Comparison of ENCODE assay signal across 12 cellular contexts in genomic region chr11:111334495-111335123, GRCh38. TPM values are rescaled to one million over a fixed set of nuclear protein-coding genes. Genes with fewer than 3 reads are reported as not detected.
DNase-seq lines count a peak whose midpoint lies in the region; ATAC-seq and TF ChIP-seq lines count a peak whose summit lies in the region.
"Had no signal": no experiment of that assay in that cellular context is flagged by ENCODE, and none has a peak within 500 bp of the region (broad histone marks: within the 10 kb centered on the region; RNA-seq: fewer than 3 reads in every experiment).

No MANE protein-coding gene starts in this region.

- peaks cover 0 to 3% (median under 1%) of the 10 kb centered on the region in 7 donors for H3K9me3 Mint-ChIP-seq in CD14-positive monocyte

- DNase-seq in DMS153 treated with DMSO at 0.1 percent for 48 hours (lab: John Stamatoyannopoulos, UW; ENCODE audit: unreplicated experiment) (peak; percentile 97), NCI-H2081 treated with DMSO at 0.1 percent for 48 hours (lab: John Stamatoyannopoulos, UW) (peak; percentile 88), SHP77 treated with DMSO at 0.1 percent for 48 hours (lab: John Stamatoyannopoulos, UW) (peak; percentile 75), Right ventricle myocardium superior (no peak), CD14-positive monocyte (ENCODE audit: low spot score) (no peak), AML-193 (lab: John Stamatoyannopoulos, UW) (no peak)
- DNase-seq: activated CD8-positive, alpha-beta memory T cell treated with anti-CD3 and anti-CD28 coated beads, Interleukin-2, amount 50 U/mL, for 4 hours; NCI-H1694; right cardiac atrium had no signal

- no peaks in the 10 kb centered on the region for H3K4me1 Mint-ChIP-seq in CD14-positive monocyte

- H3K27me3 Mint-ChIP-seq in CD14-positive monocyte (ENCODE audit: low read depth in 3 of 3): peaks cover 0 to 2% (median 1%) of the 10 kb centered on the region in 3 donors

- intact Hi-C loops in Right ventricle myocardium superior (cut with DNase I) (no loop called here), CD14-positive monocyte (cut with micrococcal nuclease) (no loop called here)

- no peaks in the 10 kb centered on the region for H3K36me3 ChIP-seq in mucosa of rectum (ENCODE audit: control insufficient read depth in 2 of 2, insufficient read depth in 2 of 2, low read length in 2 of 2)

- no peak overlapping the region for H3K4me3 ChIP-seq in mucosa of rectum (ENCODE audit: low read length in 2 of 2)
- H3K4me3 ChIP-seq: BLaER1 treated with 17β-estradiol and CSF1 and Interleukin-3, amounts not matched to agents 10 nM and 100 nM had no signal

- TF ChIP-seq CTCF in CD14-positive monocyte (IDR thresholded peaks at IDR 0.05): no peak

- no peaks in the 10 kb centered on the region for H3K27me3 ChIP-seq in mucosa of rectum (ENCODE audit: control insufficient read depth in 2 of 2, insufficient read depth in 2 of 2, low read length in 2 of 2)
- H3K27me3 ChIP-seq: BLaER1 treated with 17β-estradiol and CSF1 and Interleukin-3, amounts not matched to agents 10 nM and 100 nM had no signal

- ATAC-seq in Right ventricle myocardium superior (ENCODE audit: poor library complexity): no peak
- no peak for ATAC-seq in GM21381 (IDR thresholded peaks at IDR 0.05; ENCODE audit: unreplicated experiment)
- ATAC-seq: right cardiac atrium had no signal

- H3K9ac ChIP-seq in mucosa of rectum (ENCODE audit: low read depth in 1 of 2, low read length in 2 of 2): peak overlapping the region in 1 of 2 donors; percentile 3
- H3K9ac ChIP-seq: BLaER1 treated with 17β-estradiol and CSF1 and Interleukin-3, amounts not matched to agents 10 nM and 100 nM had no signal

- H3K27ac Mint-ChIP-seq in CD14-positive monocyte: no peak overlapping the region

- no peaks in the 10 kb centered on the region for H3K9me3 ChIP-seq in mucosa of rectum (ENCODE audit: control insufficient read depth in 2 of 2, low read length in 2 of 2)

- peak overlapping the region in 1 of 2 donors; percentile 28 for H3K4me3 Mint-ChIP-seq in CD14-positive monocyte

- peak overlapping the region; percentile 50 to 62 for H3K27ac ChIP-seq in mucosa of rectum (ENCODE audit: low read depth in 2 of 2, low read length in 2 of 2)
- H3K27ac ChIP-seq: BLaER1 treated with 17β-estradiol and CSF1 and Interleukin-3, amounts not matched to agents 10 nM and 100 nM had no signal

- H3K4me1 ChIP-seq in mucosa of rectum (ENCODE audit: control insufficient read depth in 2 of 2, insufficient read depth in 2 of 2, low read length in 2 of 2): peaks cover 19% of the 10 kb centered on the region in 2 donors

- no peaks in the 10 kb centered on the region for H3K36me3 Mint-ChIP-seq in CD14-positive monocyte

RNA-seq across cellular contexts. Expression of gene POU2AF3, which starts 36.3 kb away (rescaled TPM):
- total RNA-seq in Right ventricle myocardium superior: 1.0 TPM
- not detected for polyA plus RNA-seq in CD14-positive monocyte

RNA-seq across cellular contexts. Expression of gene POU2AF1, which starts 44.5 kb away (rescaled TPM):
- 0.27 TPM for total RNA-seq in Right ventricle myocardium superior
- polyA plus RNA-seq in CD14-positive monocyte: under 1 TPM; 0.07 to 0.12 TPM
- polyA plus RNA-seq: right cardiac atrium had no signal

Comparison
In these comparisons a context has a peak if more than half of its experiments do, and no peak if none do; other contexts are left out.
1. DNase-seq: peak in DMS153 treated with DMSO at 0.1 percent for 48 hours (single experiment), NCI-H2081 treated with DMSO at 0.1 percent for 48 hours (single experiment) and SHP77 treated with DMSO at 0.1 percent for 48 hours (single experiment); none in Right ventricle myocardium superior (single experiment), CD14-positive monocyte (single experiment) and AML-193 (0 of 2).